Comparison of ENCODE assay signal across 6 cellular contexts in genomic region chr19:54188224-54188871, GRCh38. TPM values are rescaled to one million over a fixed set of nuclear protein-coding genes. Genes with fewer than 3 reads are reported as not detected.
DNase-seq lines count a peak whose midpoint lies in the region; ATAC-seq and TF ChIP-seq lines count a peak whose summit lies in the region.

No MANE protein-coding gene starts in this region.

- no peak for TF ChIP-seq POLR2A in spleen (IDR thresholded peaks at IDR 0.05)

- H3K27me3 ChIP-seq in spleen (replicated peaks in 1 of 7), result no peaks in the 10 kb centered on the region

- H3K27ac ChIP-seq in epithelial cell of prostate, result peak overlapping the region; percentile 94
- peak overlapping the region; percentile 42 to 100 (median 99) for H3K27ac ChIP-seq in spleen

- intact Hi-C loops in spleen (cut with DNase I; ENCODE audit: low total_unique reads), result no loop called here

- ATAC-seq in GM21381 (IDR thresholded peaks at IDR 0.05; ENCODE audit: unreplicated experiment) (no peak), GM21390 (IDR thresholded peaks at IDR 0.05; ENCODE audit: unreplicated experiment) (no peak)

- no peak for TF ChIP-seq CTCF in spleen (IDR thresholded peaks at IDR 0.05 in 8 of 11, conservative IDR thresholded peaks at IDR 0.05 in 3 of 11)

- H3K36me3 ChIP-seq in ES-I3 (ENCODE audit: insufficient read depth, low read length), result peaks cover 3% of the 10 kb centered on the region; the same call in 1 of the 2 replicates
- peaks cover 0 to 55% (median 10%) of the 10 kb centered on the region in 6 donors for H3K36me3 ChIP-seq in spleen

- H3K9me3 ChIP-seq in ES-I3 (ENCODE audit: control insufficient read depth, insufficient read depth, low read length) (no peaks in the 10 kb centered on the region), spleen (no peaks in the 10 kb centered on the region)

- peak overlapping the region in 7 of 8 donors; percentile 46 to 98 (median 75) for H3K4me3 ChIP-seq in spleen

- WGBS in spleen, 5 donors, result 7 to 16% (median 10%) methylated on average over 9 to 12 of the region's 12 CpGs

- H3K4me1 ChIP-seq in ES-I3 (ENCODE audit: insufficient read depth, low read length) (no peaks in the 10 kb centered on the region; the same call in 1 of the 2 replicates), spleen (peaks cover 14 to 47% (median 32%) of the 10 kb centered on the region in 6 donors)

- peak in 4 of 5 donors; percentile 42 to 63 (median 50) for DNase-seq in T-helper 1 cell
- no peak for DNase-seq in epithelial cell of prostate (ENCODE audit: low read depth, low spot score)
- DNase-seq in spleen, result peak; percentile 84

- H3K9ac ChIP-seq in ES-I3 (ENCODE audit: low read depth, low read length), result peak overlapping the region; percentile 91

RNA-seq across cellular contexts. Expression of gene MBOAT7, which starts 1.0 kb away (rescaled TPM):
- total RNA-seq in spleen, result 100 to 1,000 TPM in 3 of 7 donors, 10 to 100 TPM in 4; 65.1 to 208 (median 85.9) TPM
- 10 to 100 TPM; 12.0 to 19.4 (median 14.7) TPM for polyA plus RNA-seq in spleen

RNA-seq across cellular contexts. Expression of gene TSEN34, which starts 2.8 kb away (rescaled TPM):
- 100 to 1,000 TPM in 1 of 7 donors, 10 to 100 TPM in 6; 32.2 to 109 (median 45.5) TPM for total RNA-seq in spleen
- polyA plus RNA-seq in spleen, result 10 to 100 TPM; 25.5 to 45.2 (median 37.5) TPM

RNA-seq across cellular contexts. Expression of gene RPS9, which starts 12.3 kb away (rescaled TPM):
- total RNA-seq in spleen, result 1,000 to 10,000 TPM; 1,182 to 2,757 (median 1,587) TPM
- 1,000 to 10,000 TPM; 6,196 to 7,306 (median 6,994) TPM for polyA plus RNA-seq in spleen

RNA-seq across cellular contexts. Expression of gene TMC4, which starts 15.4 kb away (rescaled TPM):
- 1 to 10 TPM in 3 of 7 donors, under 1 TPM in 2, not detected in 2; 0.51 to 4.0 (median 1.0) TPM for total RNA-seq in spleen
- under 1 TPM; 0.12 to 0.86 (median 0.22) TPM for polyA plus RNA-seq in spleen

RNA-seq across cellular contexts. Expression of gene LENG1, which starts 28.8 kb away (rescaled TPM):
- total RNA-seq in spleen, result 10 to 100 TPM in 2 of 7 donors, 1 to 10 TPM in 5; 7.5 to 12.1 (median 9.0) TPM
- 10 to 100 TPM in 1 of 3 donors, 1 to 10 TPM in 2; 7.4 to 14.6 (median 9.1) TPM for polyA plus RNA-seq in spleen
